Comparison of ENCODE assay signal across 8 cellular contexts in genomic region chr7:22565315-22565811, GRCh38.
DNase-seq lines count a peak whose midpoint lies in the region; TF ChIP-seq lines count a peak whose summit lies in the region.

No MANE protein-coding gene starts in this region.

- H3K27ac Mint-ChIP-seq in glutamatergic neuron (ENCODE audit: unreplicated experiment), result peak overlapping the region; percentile 69

- TF ChIP-seq CTCF in HEK293 (tag by site-specific recombination; IDR thresholded peaks at IDR 0.05) (no peak), glutamatergic neuron (IDR thresholded peaks at IDR 0.05; ENCODE audit: partially characterized antibody, unreplicated experiment) (no peak), sigmoid colon (IDR thresholded peaks at IDR 0.05) (no peak), prostate gland (IDR thresholded peaks at IDR 0.05) (no peak)

- peaks cover 10% of the 10 kb centered on the region for H3K9me3 Mint-ChIP-seq in glutamatergic neuron (ENCODE audit: unreplicated experiment)

- peaks cover 27% of the 10 kb centered on the region for H3K4me1 Mint-ChIP-seq in glutamatergic neuron (ENCODE audit: low read depth, unreplicated experiment)

- DNase-seq in EH (ENCODE audit: low read depth) (peak; percentile 89), RKO (ENCODE audit: low spot score) (peak; percentile 9), glutamatergic neuron (peak; percentile 34), T-helper 9 cell (no peak), HuH-7 (ENCODE audit: low spot score) (no peak), sigmoid colon (no peak), prostate gland (ENCODE audit: low spot score) (no peak)

- 37 to 45% methylated on average over 1 of the region's 1 CpG for WGBS in sigmoid colon, 2 donors
- 54% methylated on average over 1 of the region's 1 CpG for WGBS in prostate gland

- H3K4me3 ChIP-seq in HEK293 (ENCODE audit: low read depth, low read length) (no peak overlapping the region), sigmoid colon (no peak overlapping the region), prostate gland (no peak overlapping the region)

- no peak overlapping the region for H3K27ac ChIP-seq in HEK293 (ENCODE audit: extremely low read depth, low read depth, low read length)
- H3K27ac ChIP-seq in sigmoid colon, result peak overlapping the region in 2 of 4 donors; percentile 17 to 39
- H3K27ac ChIP-seq in prostate gland, result no peak overlapping the region

- peaks cover 10% of the 10 kb centered on the region for H3K27me3 Mint-ChIP-seq in glutamatergic neuron (ENCODE audit: unreplicated experiment)

- TF ChIP-seq EP300 in sigmoid colon (IDR thresholded peaks at IDR 0.05), result no peak

- no peak overlapping the region for H3K4me3 Mint-ChIP-seq in glutamatergic neuron (ENCODE audit: unreplicated experiment)

- TF ChIP-seq POLR2A in sigmoid colon (IDR thresholded peaks at IDR 0.05) (no peak), prostate gland (IDR thresholded peaks at IDR 0.05) (no peak)

- POLR2A ChIA-PET in HEK293 (lab: Yijun Ruan, JAX), result interaction anchor here (0.6 to 0.7 kb wide), 2 partner anchors 19 to 277 kb away, joined by 3 to 4 read pairs; no protein-coding TSS in a partner anchor

- CTCF ChIA-PET in HEK293 (lab: Yijun Ruan, JAX), result interaction anchor here (0.5 to 9.5 kb wide), 4 partner anchors 52 to 490 kb away, joined by 3 to 149 read pairs (median 6); partner anchors contain the start of gene IL6

- intact Hi-C loops in sigmoid colon (cut with DNase I), result loop anchor here (10.0 kb wide), 1 partner anchor 289 kb away; no protein-coding TSS in a partner anchor
- intact Hi-C loops in prostate gland (cut with DNase I), result no loop called here

- H3K36me3 ChIP-seq in HEK293 (ENCODE audit: control insufficient read depth in 2 of 2, insufficient read depth in 1 of 2, low read length in 2 of 2), result no peaks in the 10 kb centered on the region
- no peaks in the 10 kb centered on the region for H3K36me3 ChIP-seq in sigmoid colon
- H3K36me3 ChIP-seq in prostate gland, result no peaks in the 10 kb centered on the region

- H3K27me3 ChIP-seq in sigmoid colon, result no peaks in the 10 kb centered on the region
- H3K27me3 ChIP-seq in prostate gland (replicated peaks; ENCODE audit: insufficient read depth), result no peaks in the 10 kb centered on the region

- H3K9me3 ChIP-seq in HEK293 (ENCODE audit: control insufficient read depth, insufficient read depth, low read depth, low read length) (no peaks in the 10 kb centered on the region), sigmoid colon (no peaks in the 10 kb centered on the region), prostate gland (no peaks in the 10 kb centered on the region)

- H3K4me1 ChIP-seq in HEK293 (ENCODE audit: control insufficient read depth, insufficient read depth, low read length), result peaks cover 19% of the 10 kb centered on the region
- H3K4me1 ChIP-seq in sigmoid colon, result peaks cover 0 to 30% (median 18%) of the 10 kb centered on the region in 4 donors
- H3K4me1 ChIP-seq in prostate gland (replicated peaks), result no peaks in the 10 kb centered on the region

- H3K36me3 Mint-ChIP-seq in glutamatergic neuron (ENCODE audit: unreplicated experiment), result no peaks in the 10 kb centered on the region

TF ChIP-seq in HEK293, 187 proteins besides CTCF, POLR2A, EP300 and RAD21:
- TF ChIP-seq ZNF513 (tag by site-specific recombination; IDR thresholded peaks at IDR 0.05), result no peak
- 0 out of 2 replicates have a peak, but pooled peaks have one; percentile 12 for TF ChIP-seq ZNF335 (tag by site-specific recombination; conservative IDR thresholded peaks at IDR 0.05)
- 0 out of 2 replicates have a peak, but pooled peaks have one; percentile 14 for TF ChIP-seq WT1 (tag by site-specific recombination; IDR thresholded peaks at IDR 0.05)
- TF ChIP-seq ZNF529 (tag by site-specific recombination; IDR thresholded peaks at IDR 0.05; ENCODE audit: insufficient replicate concordance), result no peak

Comparison
In these comparisons a context has a peak if more than half of its experiments do, and no peak if none do; other contexts are left out.
1. DNase-seq: peak in EH (single experiment), RKO (single experiment) and glutamatergic neuron (single experiment); none in T-helper 9 cell (single experiment), HuH-7 (single experiment), sigmoid colon (single experiment) and prostate gland (single experiment).